Comparison of ENCODE assay signal across 2 cellular contexts in the genomic region with DNA sequence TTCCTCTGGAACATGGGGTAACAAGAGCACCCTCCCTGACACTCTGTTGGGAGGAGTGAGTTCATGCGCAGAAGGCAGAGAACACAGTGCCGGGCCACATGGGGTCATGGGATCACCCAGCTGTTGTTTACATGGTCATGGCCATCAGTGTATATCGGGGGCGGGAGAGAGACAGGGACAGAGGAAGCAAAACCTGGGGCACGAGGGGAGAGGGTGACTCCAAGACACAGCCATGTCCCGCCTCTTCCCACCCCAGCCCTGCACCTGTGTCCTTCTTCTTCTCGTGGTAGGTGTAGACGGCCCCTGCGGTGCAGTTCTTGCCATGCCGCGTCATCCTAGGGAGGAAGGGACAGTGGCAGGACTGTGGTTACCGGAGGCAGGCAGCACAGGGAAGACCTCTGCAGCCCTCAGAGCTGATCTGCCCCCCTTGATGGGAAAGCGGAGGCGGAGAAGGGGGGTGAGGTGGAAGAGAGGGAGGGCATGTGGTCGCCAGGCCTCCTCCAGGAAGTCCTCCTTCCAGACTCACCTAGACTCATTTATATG.
TF ChIP-seq lines count a peak whose summit lies in the region.

No MANE protein-coding gene starts in this region.

TF ChIP-seq in H1, 55 proteins besides CTCF, POLR2A, EP300 and RAD21:
- TF ChIP-seq SP4 (IDR thresholded peaks at IDR 0.05; ENCODE audit: low read length): no peak

TF ChIP-seq in SK-N-SH treated with all-trans-retinoic acid at 6 μM for 48 hours, 23 proteins besides CTCF, POLR2A, EP300 and RAD21:
- TF ChIP-seq ZFP3 (CRISPR knock-in tag; IDR thresholded peaks at IDR 0.05) (no peak), OSR1 (CRISPR knock-in tag; IDR thresholded peaks at IDR 0.05) (no peak), GLIS3 (CRISPR knock-in tag; IDR thresholded peaks at IDR 0.05) (no peak), CSDC2 (CRISPR knock-in tag; IDR thresholded peaks at IDR 0.05) (no peak), ARNTL (CRISPR knock-in tag; IDR thresholded peaks at IDR 0.05; ENCODE audit: borderline replicate concordance, low read depth) (no peak), ZNF8 (CRISPR knock-in tag; IDR thresholded peaks at IDR 0.05) (no peak), PPARA (CRISPR knock-in tag; IDR thresholded peaks at IDR 0.05; ENCODE audit: borderline replicate concordance) (no peak), ZC3H10 (CRISPR knock-in tag; IDR thresholded peaks at IDR 0.05) (no peak), ESRRG (CRISPR knock-in tag; IDR thresholded peaks at IDR 0.05) (no peak), ZNF565 (CRISPR knock-in tag; conservative IDR thresholded peaks at IDR 0.05; ENCODE audit: low read depth) (no peak), TOX (CRISPR knock-in tag; IDR thresholded peaks at IDR 0.05; ENCODE audit: borderline replicate concordance) (no peak), RARB (CRISPR knock-in tag; IDR thresholded peaks at IDR 0.05) (no peak), ZNF70 (CRISPR knock-in tag; IDR thresholded peaks at IDR 0.05) (no peak), SNAI2 (CRISPR knock-in tag; IDR thresholded peaks at IDR 0.05) (no peak), BACH2 (CRISPR knock-in tag; IDR thresholded peaks at IDR 0.05; ENCODE audit: borderline replicate concordance) (no peak)
- TF ChIP-seq, protein P1, sequence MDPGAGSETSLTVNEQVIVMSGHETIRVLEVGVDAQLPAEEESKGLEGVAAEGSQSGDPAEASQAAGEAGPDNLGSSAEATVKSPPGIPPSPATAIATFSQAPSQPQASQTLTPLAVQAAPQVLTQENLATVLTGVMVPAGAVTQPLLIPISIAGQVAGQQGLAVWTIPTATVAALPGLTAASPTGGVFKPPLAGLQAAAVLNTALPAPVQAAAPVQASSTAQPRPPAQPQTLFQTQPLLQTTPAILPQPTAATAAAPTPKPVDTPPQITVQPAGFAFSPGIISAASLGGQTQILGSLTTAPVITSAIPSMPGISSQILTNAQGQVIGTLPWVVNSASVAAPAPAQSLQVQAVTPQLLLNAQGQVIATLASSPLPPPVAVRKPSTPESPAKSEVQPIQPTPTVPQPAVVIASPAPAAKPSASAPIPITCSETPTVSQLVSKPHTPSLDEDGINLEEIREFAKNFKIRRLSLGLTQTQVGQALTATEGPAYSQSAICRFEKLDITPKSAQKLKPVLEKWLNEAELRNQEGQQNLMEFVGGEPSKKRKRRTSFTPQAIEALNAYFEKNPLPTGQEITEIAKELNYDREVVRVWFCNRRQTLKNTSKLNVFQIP (CRISPR knock-in tag; IDR thresholded peaks at IDR 0.05; ENCODE audit: borderline replicate concordance, low read depth): no peak
- TF ChIP-seq, protein P2, sequence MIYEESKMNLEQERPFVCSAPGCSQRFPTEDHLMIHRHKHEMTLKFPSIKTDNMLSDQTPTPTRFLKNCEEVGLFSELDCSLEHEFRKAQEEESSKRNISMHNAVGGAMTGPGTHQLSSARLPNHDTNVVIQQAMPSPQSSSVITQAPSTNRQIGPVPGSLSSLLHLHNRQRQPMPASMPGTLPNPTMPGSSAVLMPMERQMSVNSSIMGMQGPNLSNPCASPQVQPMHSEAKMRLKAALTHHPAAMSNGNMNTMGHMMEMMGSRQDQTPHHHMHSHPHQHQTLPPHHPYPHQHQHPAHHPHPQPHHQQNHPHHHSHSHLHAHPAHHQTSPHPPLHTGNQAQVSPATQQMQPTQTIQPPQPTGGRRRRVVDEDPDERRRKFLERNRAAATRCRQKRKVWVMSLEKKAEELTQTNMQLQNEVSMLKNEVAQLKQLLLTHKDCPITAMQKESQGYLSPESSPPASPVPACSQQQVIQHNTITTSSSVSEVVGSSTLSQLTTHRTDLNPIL (CRISPR knock-in tag; IDR thresholded peaks at IDR 0.05; ENCODE audit: low read depth): no peak
- TF ChIP-seq, protein P3, sequence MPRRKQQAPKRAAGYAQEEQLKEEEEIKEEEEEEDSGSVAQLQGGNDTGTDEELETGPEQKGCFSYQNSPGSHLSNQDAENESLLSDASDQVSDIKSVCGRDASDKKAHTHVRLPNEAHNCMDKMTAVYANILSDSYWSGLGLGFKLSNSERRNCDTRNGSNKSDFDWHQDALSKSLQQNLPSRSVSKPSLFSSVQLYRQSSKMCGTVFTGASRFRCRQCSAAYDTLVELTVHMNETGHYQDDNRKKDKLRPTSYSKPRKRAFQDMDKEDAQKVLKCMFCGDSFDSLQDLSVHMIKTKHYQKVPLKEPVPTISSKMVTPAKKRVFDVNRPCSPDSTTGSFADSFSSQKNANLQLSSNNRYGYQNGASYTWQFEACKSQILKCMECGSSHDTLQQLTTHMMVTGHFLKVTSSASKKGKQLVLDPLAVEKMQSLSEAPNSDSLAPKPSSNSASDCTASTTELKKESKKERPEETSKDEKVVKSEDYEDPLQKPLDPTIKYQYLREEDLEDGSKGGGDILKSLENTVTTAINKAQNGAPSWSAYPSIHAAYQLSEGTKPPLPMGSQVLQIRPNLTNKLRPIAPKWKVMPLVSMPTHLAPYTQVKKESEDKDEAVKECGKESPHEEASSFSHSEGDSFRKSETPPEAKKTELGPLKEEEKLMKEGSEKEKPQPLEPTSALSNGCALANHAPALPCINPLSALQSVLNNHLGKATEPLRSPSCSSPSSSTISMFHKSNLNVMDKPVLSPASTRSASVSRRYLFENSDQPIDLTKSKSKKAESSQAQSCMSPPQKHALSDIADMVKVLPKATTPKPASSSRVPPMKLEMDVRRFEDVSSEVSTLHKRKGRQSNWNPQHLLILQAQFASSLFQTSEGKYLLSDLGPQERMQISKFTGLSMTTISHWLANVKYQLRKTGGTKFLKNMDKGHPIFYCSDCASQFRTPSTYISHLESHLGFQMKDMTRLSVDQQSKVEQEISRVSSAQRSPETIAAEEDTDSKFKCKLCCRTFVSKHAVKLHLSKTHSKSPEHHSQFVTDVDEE (CRISPR knock-in tag; IDR thresholded peaks at IDR 0.05): no peak
- TF ChIP-seq, protein P4, sequence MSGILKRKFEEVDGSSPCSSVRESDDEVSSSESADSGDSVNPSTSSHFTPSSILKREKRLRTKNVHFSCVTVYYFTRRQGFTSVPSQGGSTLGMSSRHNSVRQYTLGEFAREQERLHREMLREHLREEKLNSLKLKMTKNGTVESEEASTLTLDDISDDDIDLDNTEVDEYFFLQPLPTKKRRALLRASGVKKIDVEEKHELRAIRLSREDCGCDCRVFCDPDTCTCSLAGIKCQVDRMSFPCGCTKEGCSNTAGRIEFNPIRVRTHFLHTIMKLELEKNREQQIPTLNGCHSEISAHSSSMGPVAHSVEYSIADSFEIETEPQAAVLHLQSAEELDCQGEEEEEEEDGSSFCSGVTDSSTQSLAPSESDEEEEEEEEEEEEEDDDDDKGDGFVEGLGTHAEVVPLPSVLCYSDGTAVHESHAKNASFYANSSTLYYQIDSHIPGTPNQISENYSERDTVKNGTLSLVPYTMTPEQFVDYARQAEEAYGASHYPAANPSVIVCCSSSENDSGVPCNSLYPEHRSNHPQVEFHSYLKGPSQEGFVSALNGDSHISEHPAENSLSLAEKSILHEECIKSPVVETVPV (CRISPR knock-in tag; IDR thresholded peaks at IDR 0.05): no peak
TF ChIP-seq in SK-N-SH treated with all-trans-retinoic acid at 6 μM for 48 hours: peak in this region for 0.
